2 cellular contexts compared by ENCODE assay signal in the genomic region with DNA sequence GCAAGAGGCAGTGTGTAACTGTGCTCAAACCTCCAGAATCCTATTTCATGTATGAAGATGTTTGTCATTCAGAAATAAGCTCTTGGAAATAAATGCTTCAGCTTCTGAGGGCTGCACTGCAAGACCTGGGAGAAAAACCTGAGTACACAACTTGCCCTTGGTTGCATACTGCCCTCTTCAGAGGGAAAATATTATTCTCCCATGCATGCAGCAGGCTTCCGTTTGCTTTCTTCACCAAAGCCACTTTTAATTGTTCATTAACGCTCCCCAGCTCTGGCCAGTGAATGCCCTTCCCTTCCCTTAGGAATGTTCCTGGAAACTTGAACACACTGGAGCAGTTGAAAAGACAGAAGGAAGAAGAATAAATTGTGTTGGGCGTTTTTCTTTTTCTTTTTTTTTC.
TF ChIP-seq lines count a peak whose summit lies in the region.

No MANE protein-coding gene starts in this region.

TF ChIP-seq in HCT116, 20 proteins besides CTCF, POLR2A, EP300 and RAD21 (continued from another document):
- no peak for TF ChIP-seq POLR2AphosphoS5 (IDR thresholded peaks at IDR 0.05; ENCODE audit: low read depth, low read length)
- TF ChIP-seq ZBTB33 (IDR thresholded peaks at IDR 0.05; ENCODE audit: extremely low read depth, insufficient replicate concordance, low read length), result no peak
TF ChIP-seq in HCT116: peak in this region for 0.

TF ChIP-seq in SK-N-SH treated with all-trans-retinoic acid at 6 μM for 48 hours, 23 proteins besides CTCF, POLR2A, EP300 and RAD21 (continued from another document):
- TF ChIP-seq, protein P1, sequence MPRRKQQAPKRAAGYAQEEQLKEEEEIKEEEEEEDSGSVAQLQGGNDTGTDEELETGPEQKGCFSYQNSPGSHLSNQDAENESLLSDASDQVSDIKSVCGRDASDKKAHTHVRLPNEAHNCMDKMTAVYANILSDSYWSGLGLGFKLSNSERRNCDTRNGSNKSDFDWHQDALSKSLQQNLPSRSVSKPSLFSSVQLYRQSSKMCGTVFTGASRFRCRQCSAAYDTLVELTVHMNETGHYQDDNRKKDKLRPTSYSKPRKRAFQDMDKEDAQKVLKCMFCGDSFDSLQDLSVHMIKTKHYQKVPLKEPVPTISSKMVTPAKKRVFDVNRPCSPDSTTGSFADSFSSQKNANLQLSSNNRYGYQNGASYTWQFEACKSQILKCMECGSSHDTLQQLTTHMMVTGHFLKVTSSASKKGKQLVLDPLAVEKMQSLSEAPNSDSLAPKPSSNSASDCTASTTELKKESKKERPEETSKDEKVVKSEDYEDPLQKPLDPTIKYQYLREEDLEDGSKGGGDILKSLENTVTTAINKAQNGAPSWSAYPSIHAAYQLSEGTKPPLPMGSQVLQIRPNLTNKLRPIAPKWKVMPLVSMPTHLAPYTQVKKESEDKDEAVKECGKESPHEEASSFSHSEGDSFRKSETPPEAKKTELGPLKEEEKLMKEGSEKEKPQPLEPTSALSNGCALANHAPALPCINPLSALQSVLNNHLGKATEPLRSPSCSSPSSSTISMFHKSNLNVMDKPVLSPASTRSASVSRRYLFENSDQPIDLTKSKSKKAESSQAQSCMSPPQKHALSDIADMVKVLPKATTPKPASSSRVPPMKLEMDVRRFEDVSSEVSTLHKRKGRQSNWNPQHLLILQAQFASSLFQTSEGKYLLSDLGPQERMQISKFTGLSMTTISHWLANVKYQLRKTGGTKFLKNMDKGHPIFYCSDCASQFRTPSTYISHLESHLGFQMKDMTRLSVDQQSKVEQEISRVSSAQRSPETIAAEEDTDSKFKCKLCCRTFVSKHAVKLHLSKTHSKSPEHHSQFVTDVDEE (CRISPR knock-in tag; IDR thresholded peaks at IDR 0.05), result no peak
- no peak for TF ChIP-seq BACH2 (CRISPR knock-in tag; IDR thresholded peaks at IDR 0.05; ENCODE audit: borderline replicate concordance)
- no peak for TF ChIP-seq PATZ1 (CRISPR knock-in tag; IDR thresholded peaks at IDR 0.05; ENCODE audit: borderline replicate concordance)
- no peak for TF ChIP-seq TOX (CRISPR knock-in tag; IDR thresholded peaks at IDR 0.05; ENCODE audit: borderline replicate concordance)
- no peak for TF ChIP-seq CSDC2 (CRISPR knock-in tag; IDR thresholded peaks at IDR 0.05)
- TF ChIP-seq, protein P2, sequence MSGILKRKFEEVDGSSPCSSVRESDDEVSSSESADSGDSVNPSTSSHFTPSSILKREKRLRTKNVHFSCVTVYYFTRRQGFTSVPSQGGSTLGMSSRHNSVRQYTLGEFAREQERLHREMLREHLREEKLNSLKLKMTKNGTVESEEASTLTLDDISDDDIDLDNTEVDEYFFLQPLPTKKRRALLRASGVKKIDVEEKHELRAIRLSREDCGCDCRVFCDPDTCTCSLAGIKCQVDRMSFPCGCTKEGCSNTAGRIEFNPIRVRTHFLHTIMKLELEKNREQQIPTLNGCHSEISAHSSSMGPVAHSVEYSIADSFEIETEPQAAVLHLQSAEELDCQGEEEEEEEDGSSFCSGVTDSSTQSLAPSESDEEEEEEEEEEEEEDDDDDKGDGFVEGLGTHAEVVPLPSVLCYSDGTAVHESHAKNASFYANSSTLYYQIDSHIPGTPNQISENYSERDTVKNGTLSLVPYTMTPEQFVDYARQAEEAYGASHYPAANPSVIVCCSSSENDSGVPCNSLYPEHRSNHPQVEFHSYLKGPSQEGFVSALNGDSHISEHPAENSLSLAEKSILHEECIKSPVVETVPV (CRISPR knock-in tag; IDR thresholded peaks at IDR 0.05), result no peak
- no peak for TF ChIP-seq RARB (CRISPR knock-in tag; IDR thresholded peaks at IDR 0.05)
- TF ChIP-seq ZFP3 (CRISPR knock-in tag; IDR thresholded peaks at IDR 0.05), result no peak
